Comparison of ENCODE assay signal across 34 cellular contexts in the genomic region with DNA sequence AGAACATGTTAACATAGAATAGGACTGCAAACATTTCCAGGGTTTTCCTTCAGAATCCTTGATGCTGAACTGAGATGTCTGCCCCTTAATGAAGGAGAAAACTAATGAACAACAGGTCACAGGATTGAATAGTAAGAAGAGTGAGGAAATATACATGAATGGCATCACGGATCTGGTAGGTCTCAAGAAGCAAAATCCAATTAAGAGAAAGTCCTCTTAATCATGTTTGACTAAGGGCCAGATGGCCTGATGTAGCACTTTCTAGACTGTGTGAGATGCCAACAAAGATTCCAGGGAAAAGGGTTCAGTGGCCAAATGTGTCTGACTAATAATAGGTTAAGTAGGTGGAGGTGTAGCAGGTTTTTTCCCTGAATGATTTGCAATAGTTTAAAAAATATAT. TPM values are rescaled to one million over a fixed set of nuclear protein-coding genes. Genes with fewer than 3 reads are reported as not detected.
"Had no signal": no experiment of that assay in that cellular context is flagged by ENCODE, and none has a peak within 500 bp of the region (broad histone marks: within the 10 kb centered on the region; RNA-seq: fewer than 3 reads in every experiment).

No MANE protein-coding gene starts in this region.

- H3K4me1 ChIP-seq: Peyer's patch, SJSA1 had no signal

- H3K4me3 ChIP-seq: Peyer's patch, SJSA1 had no signal

- H3K9me3 ChIP-seq: Peyer's patch, SJSA1 had no signal

- H3K36me3 ChIP-seq: brain microvascular endothelial cell, Peyer's patch, SJSA1 had no signal

- H3K27me3 ChIP-seq: brain microvascular endothelial cell, Peyer's patch, SJSA1 had no signal

- ATAC-seq: activated CD8-positive, alpha-beta T cell treated with anti-CD3 and anti-CD28 coated beads for 36 hours; activated T-cell treated with anti-CD3 and anti-CD28 coated beads, Interleukin-2, amount 50 U/mL, for 72 hours; activated T-helper 17 cell treated with anti-CD3 and anti-CD28 coated beads, Interleukin-2, amount 50 U/mL, for 72 hours; PC-3; SK-N-SH treated with all-trans-retinoic acid at 6 μM for 48 hours; T-cell; T-helper 17 cell had no signal

- H3K27ac ChIP-seq: brain microvascular endothelial cell, Peyer's patch, SJSA1, VCaP had no signal

- DNase-seq: activated CD4-positive, alpha-beta T cell treated with anti-CD3 and anti-CD28 coated beads, Interleukin-2, amount 10 ng/mL, durations not matched to agents 24 days and 14 days; activated CD4-positive, alpha-beta T cell treated with anti-CD3 and anti-CD28 coated beads, Interleukin-2, amount 50 U/mL, for 4 hours; activated CD8-positive, alpha-beta T cell treated with anti-CD3 and anti-CD28 coated beads for 36 hours; activated effector memory CD4-positive, alpha-beta T cell treated with anti-CD3 and anti-CD28 coated beads, Interleukin-2, amount 50 U/mL, for 16 hours; activated naive CD4-positive, alpha-beta T cell; activated naive CD4-positive, alpha-beta T cell treated with anti-CD3 and anti-CD28 coated beads, Interleukin-2, amount 50 U/mL, for 16 hours; activated naive CD8-positive, alpha-beta T cell treated with anti-CD3 and anti-CD28 coated beads for 36 hours; activated T-cell treated with anti-CD3 and anti-CD28 coated beads, Interleukin-2, amount 50 U/mL, for 1 hour; activated T-cell treated with anti-CD3 and anti-CD28 coated beads, Interleukin-2, amount 50 U/mL, for 72 hours; amniotic stem cell; aorta; brain microvascular endothelial cell; central memory CD4-positive, alpha-beta T cell; Karpas-422; NCI-H1105; NCI-H1417 treated with DMSO at 0.1 percent for 48 hours; NCI-H187 treated with DMSO at 0.1 percent for 48 hours; NCI-H2081; NCI-H345; NCI-H526 treated with DMSO at 0.1 percent for 48 hours; NK-92 treated with Interleukin-12 subunit alpha and Interleukin-12 subunit beta, amount 100 ng/mL, for 24 hours; PC-3; Peyer's patch; RPMI8226; SHP77 treated with DMSO at 0.1 percent for 48 hours; T-cell; T-helper 17 cell had no signal

RNA-seq across cellular contexts. Expression of a gene that starts 51.0 kb away (rescaled TPM):
- total RNA-seq: activated CD4-positive, alpha-beta T cell treated with anti-CD3 and anti-CD28 coated beads, Interleukin-2, amount 10 ng/mL, durations not matched to agents 24 days and 14 days; activated CD8-positive, alpha-beta memory T cell treated with anti-CD3 and anti-CD28 coated beads for 36 hours; activated CD8-positive, alpha-beta T cell treated with anti-CD3 and anti-CD28 coated beads for 36 hours; activated naive CD8-positive, alpha-beta T cell treated with anti-CD3 and anti-CD28 coated beads for 36 hours; activated T-cell treated with anti-CD3 and anti-CD28 coated beads, Interleukin-2, amount 50 U/mL, for 72 hours; MCF 10A; NCI-H460; Peyer's patch; SJSA1; T-cell; T-helper 17 cell had no signal
